Comparison of ENCODE assay signal across 1 cellular context in genomic region chr7:103119791-103120291, GRCh38.
TF ChIP-seq lines count a peak whose summit lies in the region.

No MANE protein-coding gene starts in this region.

TF ChIP-seq in K562, 482 proteins besides CTCF, POLR2A, EP300 and RAD21 (continued from another document and continues in another):
- TF ChIP-seq TAL1 (IDR thresholded peaks at IDR 0.05), result peak; percentile 97
- TF ChIP-seq CBX5 (IDR thresholded peaks at IDR 0.05; ENCODE audit: borderline replicate concordance, low read depth), result 0 out of 2 replicates have a peak, but pooled peaks have one; percentile 63
- no peak for TF ChIP-seq SIRT6 (IDR thresholded peaks at IDR 0.05; ENCODE audit: low read depth, low read length)
- no peak for TF ChIP-seq SMARCA5 (IDR thresholded peaks at IDR 0.05)
- no peak; the same call in 1 of the 2 replicates for TF ChIP-seq ZNF644 (tag; IDR thresholded peaks at IDR 0.05; ENCODE audit: low read depth)
- TF ChIP-seq BRD4 (IDR thresholded peaks at IDR 0.05), result no peak
- TF ChIP-seq, protein P1, sequence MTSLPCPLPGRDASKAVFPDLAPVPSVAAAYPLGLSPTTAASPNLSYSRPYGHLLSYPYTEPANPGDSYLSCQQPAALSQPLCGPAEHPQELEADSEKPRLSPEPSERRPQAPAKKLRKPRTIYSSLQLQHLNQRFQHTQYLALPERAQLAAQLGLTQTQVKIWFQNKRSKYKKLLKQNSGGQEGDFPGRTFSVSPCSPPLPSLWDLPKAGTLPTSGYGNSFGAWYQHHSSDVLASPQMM (CRISPR knock-in tag; IDR thresholded peaks at IDR 0.05), result no peak
- TF ChIP-seq ZNF830 (CRISPR knock-in tag; IDR thresholded peaks at IDR 0.05), result no peak
- no peak for TF ChIP-seq NFYB (IDR thresholded peaks at IDR 0.05; ENCODE audit: extremely low read depth, insufficient read length)
- no peak for TF ChIP-seq POLR3A (IDR thresholded peaks at IDR 0.05; ENCODE audit: borderline replicate concordance, extremely low read depth, insufficient read depth, insufficient read length)
- no peak for TF ChIP-seq SIN3A (IDR thresholded peaks at IDR 0.05; ENCODE audit: borderline replicate concordance in 2 of 2, control insufficient read depth in 1 of 2, low read depth in 2 of 2, low read length in 2 of 2)
- TF ChIP-seq IFI16 (CRISPR knock-in tag; IDR thresholded peaks at IDR 0.05), result no peak
- TF ChIP-seq ZNF668 (CRISPR knock-in tag; IDR thresholded peaks at IDR 0.05), result no peak
- TF ChIP-seq ZNF609 (CRISPR knock-in tag; IDR thresholded peaks at IDR 0.05; ENCODE audit: borderline replicate concordance), result no peak; the same call in 1 of the 2 replicates
- peak; percentile 82 for TF ChIP-seq SP1 (CRISPR knock-in tag; IDR thresholded peaks at IDR 0.05)
- TF ChIP-seq ZBTB1 (CRISPR knock-in tag; IDR thresholded peaks at IDR 0.05; ENCODE audit: borderline replicate concordance, low read depth), result no peak
- peak in 1 of 2 experiments; percentile 93; a peak in 2 of 4 replicates for TF ChIP-seq ZMIZ1 (IDR thresholded peaks at IDR 0.05; ENCODE audit: low read depth in 2 of 2, low read length in 2 of 2)
- TF ChIP-seq SRSF1 (IDR thresholded peaks at IDR 0.05; ENCODE audit: low read depth, low read length), result no peak
- no peak for TF ChIP-seq ZNF124 (CRISPR knock-in tag; IDR thresholded peaks at IDR 0.05)
- peak; percentile 99 for TF ChIP-seq CBFA2T3 (IDR thresholded peaks at IDR 0.05)
- no peak for TF ChIP-seq NFRKB (IDR thresholded peaks at IDR 0.05; ENCODE audit: low read depth)
- TF ChIP-seq SFPQ (IDR thresholded peaks at IDR 0.05; ENCODE audit: low read depth, low read length), result no peak
- no peak for TF ChIP-seq ILK (tag; IDR thresholded peaks at IDR 0.05; ENCODE audit: borderline replicate concordance, low read depth)
- TF ChIP-seq ZNF586 (CRISPR knock-in tag; conservative IDR thresholded peaks at IDR 0.05), result no peak
- TF ChIP-seq BMI1 (IDR thresholded peaks at IDR 0.05; ENCODE audit: low read length), result no peak
- no peak for TF ChIP-seq SAFB2 (IDR thresholded peaks at IDR 0.05; ENCODE audit: borderline replicate concordance, low read depth, low read length, severe bottlenecking)
- 0 out of 2 replicates have a peak, but pooled peaks have one; percentile 79 for TF ChIP-seq EZH2 (IDR thresholded peaks at IDR 0.05; ENCODE audit: borderline replicate concordance, low read depth, low read length)
- TF ChIP-seq, protein P2, sequence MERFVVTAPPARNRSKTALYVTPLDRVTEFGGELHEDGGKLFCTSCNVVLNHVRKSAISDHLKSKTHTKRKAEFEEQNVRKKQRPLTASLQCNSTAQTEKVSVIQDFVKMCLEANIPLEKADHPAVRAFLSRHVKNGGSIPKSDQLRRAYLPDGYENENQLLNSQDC (CRISPR knock-in tag; IDR thresholded peaks at IDR 0.05), result no peak
- TF ChIP-seq NFXL1 (CRISPR knock-in tag; IDR thresholded peaks at IDR 0.05), result no peak
- no peak for TF ChIP-seq POLR3G (IDR thresholded peaks at IDR 0.05; ENCODE audit: extremely low read depth, insufficient read length, insufficient replicate concordance)
- TF ChIP-seq, protein P3, sequence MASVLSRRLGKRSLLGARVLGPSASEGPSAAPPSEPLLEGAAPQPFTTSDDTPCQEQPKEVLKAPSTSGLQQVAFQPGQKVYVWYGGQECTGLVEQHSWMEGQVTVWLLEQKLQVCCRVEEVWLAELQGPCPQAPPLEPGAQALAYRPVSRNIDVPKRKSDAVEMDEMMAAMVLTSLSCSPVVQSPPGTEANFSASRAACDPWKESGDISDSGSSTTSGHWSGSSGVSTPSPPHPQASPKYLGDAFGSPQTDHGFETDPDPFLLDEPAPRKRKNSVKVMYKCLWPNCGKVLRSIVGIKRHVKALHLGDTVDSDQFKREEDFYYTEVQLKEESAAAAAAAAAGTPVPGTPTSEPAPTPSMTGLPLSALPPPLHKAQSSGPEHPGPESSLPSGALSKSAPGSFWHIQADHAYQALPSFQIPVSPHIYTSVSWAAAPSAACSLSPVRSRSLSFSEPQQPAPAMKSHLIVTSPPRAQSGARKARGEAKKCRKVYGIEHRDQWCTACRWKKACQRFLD (CRISPR knock-in tag; IDR thresholded peaks at IDR 0.05), result peak; percentile 96
- TF ChIP-seq HNRNPL (IDR thresholded peaks at IDR 0.05; ENCODE audit: low read depth, low read length), result no peak
- no peak for TF ChIP-seq EWSR1 (IDR thresholded peaks at IDR 0.05; ENCODE audit: borderline replicate concordance, low read depth, partially characterized antibody)
- TF ChIP-seq XRCC5 (IDR thresholded peaks at IDR 0.05; ENCODE audit: low read depth, low read length), result 0 out of 2 replicates have a peak, but pooled peaks have one; percentile 58
- TF ChIP-seq ZNF354B (CRISPR knock-in tag; IDR thresholded peaks at IDR 0.05), result no peak
- no peak for TF ChIP-seq MXI1 (IDR thresholded peaks at IDR 0.05; ENCODE audit: low read depth, low read length)
- TF ChIP-seq EHMT2 (IDR thresholded peaks at IDR 0.05), result peak; percentile 96
- TF ChIP-seq SMAD1 (IDR thresholded peaks at IDR 0.05; ENCODE audit: low read depth, low read length, partially characterized antibody), result no peak
- peak; percentile 88 for TF ChIP-seq SMAD4 (CRISPR knock-in tag; conservative IDR thresholded peaks at IDR 0.05)
- TF ChIP-seq ZNF197 (CRISPR knock-in tag; IDR thresholded peaks at IDR 0.05; ENCODE audit: low read depth), result peak; percentile 46; the same call in 1 of the 2 replicates
- no peak for TF ChIP-seq ZFP30 (CRISPR knock-in tag; IDR thresholded peaks at IDR 0.05; ENCODE audit: borderline replicate concordance)
- TF ChIP-seq, protein P4, sequence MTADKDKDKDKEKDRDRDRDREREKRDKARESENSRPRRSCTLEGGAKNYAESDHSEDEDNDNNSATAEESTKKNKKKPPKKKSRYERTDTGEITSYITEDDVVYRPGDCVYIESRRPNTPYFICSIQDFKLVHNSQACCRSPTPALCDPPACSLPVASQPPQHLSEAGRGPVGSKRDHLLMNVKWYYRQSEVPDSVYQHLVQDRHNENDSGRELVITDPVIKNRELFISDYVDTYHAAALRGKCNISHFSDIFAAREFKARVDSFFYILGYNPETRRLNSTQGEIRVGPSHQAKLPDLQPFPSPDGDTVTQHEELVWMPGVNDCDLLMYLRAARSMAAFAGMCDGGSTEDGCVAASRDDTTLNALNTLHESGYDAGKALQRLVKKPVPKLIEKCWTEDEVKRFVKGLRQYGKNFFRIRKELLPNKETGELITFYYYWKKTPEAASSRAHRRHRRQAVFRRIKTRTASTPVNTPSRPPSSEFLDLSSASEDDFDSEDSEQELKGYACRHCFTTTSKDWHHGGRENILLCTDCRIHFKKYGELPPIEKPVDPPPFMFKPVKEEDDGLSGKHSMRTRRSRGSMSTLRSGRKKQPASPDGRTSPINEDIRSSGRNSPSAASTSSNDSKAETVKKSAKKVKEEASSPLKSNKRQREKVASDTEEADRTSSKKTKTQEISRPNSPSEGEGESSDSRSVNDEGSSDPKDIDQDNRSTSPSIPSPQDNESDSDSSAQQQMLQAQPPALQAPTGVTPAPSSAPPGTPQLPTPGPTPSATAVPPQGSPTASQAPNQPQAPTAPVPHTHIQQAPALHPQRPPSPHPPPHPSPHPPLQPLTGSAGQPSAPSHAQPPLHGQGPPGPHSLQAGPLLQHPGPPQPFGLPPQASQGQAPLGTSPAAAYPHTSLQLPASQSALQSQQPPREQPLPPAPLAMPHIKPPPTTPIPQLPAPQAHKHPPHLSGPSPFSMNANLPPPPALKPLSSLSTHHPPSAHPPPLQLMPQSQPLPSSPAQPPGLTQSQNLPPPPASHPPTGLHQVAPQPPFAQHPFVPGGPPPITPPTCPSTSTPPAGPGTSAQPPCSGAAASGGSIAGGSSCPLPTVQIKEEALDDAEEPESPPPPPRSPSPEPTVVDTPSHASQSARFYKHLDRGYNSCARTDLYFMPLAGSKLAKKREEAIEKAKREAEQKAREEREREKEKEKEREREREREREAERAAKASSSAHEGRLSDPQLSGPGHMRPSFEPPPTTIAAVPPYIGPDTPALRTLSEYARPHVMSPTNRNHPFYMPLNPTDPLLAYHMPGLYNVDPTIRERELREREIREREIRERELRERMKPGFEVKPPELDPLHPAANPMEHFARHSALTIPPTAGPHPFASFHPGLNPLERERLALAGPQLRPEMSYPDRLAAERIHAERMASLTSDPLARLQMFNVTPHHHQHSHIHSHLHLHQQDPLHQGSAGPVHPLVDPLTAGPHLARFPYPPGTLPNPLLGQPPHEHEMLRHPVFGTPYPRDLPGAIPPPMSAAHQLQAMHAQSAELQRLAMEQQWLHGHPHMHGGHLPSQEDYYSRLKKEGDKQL (CRISPR knock-in tag; IDR thresholded peaks at IDR 0.05; ENCODE audit: borderline replicate concordance), result no peak
- TF ChIP-seq, protein P5, sequence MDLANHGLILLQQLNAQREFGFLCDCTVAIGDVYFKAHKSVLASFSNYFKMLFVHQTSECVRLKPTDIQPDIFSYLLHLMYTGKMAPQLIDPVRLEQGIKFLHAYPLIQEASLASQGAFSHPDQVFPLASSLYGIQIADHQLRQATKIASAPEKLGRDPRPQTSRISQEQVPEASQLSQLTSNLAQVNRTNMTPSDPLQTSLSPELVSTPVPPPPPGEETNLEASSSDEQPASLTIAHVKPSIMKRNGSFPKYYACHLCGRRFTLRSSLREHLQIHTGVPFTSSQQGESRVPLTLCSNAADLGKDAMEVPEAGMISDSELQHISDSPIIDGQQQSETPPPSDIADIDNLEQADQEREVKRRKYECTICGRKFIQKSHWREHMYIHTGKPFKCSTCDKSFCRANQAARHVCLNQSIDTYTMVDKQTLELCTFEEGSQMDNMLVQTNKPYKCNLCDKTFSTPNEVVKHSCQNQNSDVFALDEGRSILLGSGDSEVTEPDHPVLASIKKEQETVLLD (IDR thresholded peaks at IDR 0.05), result peak; percentile 82
- peak; percentile 89 for TF ChIP-seq CEBPB (tag; IDR thresholded peaks at IDR 0.05)
- TF ChIP-seq RB1 (IDR thresholded peaks at IDR 0.05; ENCODE audit: low read depth), result peak; percentile 71; the same call in 1 of the 2 replicates
- TF ChIP-seq MTA3 (IDR thresholded peaks at IDR 0.05; ENCODE audit: borderline replicate concordance), result peak; percentile 90; the same call in 1 of the 2 replicates
- no peak for TF ChIP-seq DDX20 (tag; IDR thresholded peaks at IDR 0.05; ENCODE audit: low read depth)
- no peak; the same call in 1 of the 2 replicates for TF ChIP-seq ZNF583 (CRISPR knock-in tag; IDR thresholded peaks at IDR 0.05)
